In the genomic region with DNA sequence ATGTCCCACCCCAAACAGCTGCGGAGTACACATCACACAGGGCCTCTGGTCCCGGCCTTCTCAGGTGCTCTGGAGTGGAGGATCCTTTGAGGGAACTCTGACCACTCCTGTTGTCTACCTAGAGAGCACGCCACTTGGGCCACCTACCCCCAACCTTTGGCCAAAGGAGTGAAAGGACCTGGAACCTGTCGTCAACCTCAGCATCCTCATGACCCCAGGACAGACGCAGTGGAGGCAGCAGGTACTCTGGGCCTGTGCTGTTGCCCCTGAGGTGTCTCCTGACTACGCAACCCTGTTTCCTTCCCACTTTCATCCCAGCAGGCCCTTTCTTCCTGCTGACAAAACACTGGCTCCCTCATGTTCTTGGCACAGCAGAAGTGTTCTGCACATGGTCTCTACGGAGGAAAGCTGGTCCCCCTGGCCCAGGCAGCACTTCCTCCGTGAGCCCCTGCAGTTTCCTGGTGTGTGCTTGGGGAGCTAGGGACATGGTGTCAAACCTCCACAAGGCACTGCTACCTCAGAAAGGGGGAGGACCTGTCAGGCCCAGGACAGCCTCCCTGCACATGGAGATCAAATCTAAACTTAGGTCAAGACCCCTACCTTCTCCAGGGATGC, we compare ENCODE assay signal across 1 cellular context.
TF ChIP-seq lines count a peak whose summit lies in the region.

No MANE protein-coding gene starts in this region.

TF ChIP-seq in HepG2, 621 proteins besides CTCF, POLR2A, EP300 and RAD21:
- TF ChIP-seq, protein P1, sequence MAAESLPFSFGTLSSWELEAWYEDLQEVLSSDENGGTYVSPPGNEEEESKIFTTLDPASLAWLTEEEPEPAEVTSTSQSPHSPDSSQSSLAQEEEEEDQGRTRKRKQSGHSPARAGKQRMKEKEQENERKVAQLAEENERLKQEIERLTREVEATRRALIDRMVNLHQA (CRISPR knock-in tag; IDR thresholded peaks at IDR 0.05), result no peak
- TF ChIP-seq ZSCAN21 (CRISPR knock-in tag; IDR thresholded peaks at IDR 0.05; ENCODE audit: borderline replicate concordance) (0 out of 2 replicates have a peak, but pooled peaks have one; percentile 32), RBM22 (optimal IDR thresholded peaks at IDR 0.05; ENCODE audit: low read length) (peak; percentile 45), SUZ12 (IDR thresholded peaks at IDR 0.05; ENCODE audit: low read depth, low read length) (no peak), SMAD1 (CRISPR knock-in tag; IDR thresholded peaks at IDR 0.05; ENCODE audit: borderline replicate concordance, low read depth) (no peak), ZNF430 (CRISPR knock-in tag; IDR thresholded peaks at IDR 0.05) (no peak), FOXK1 (CRISPR knock-in tag; IDR thresholded peaks at IDR 0.05; ENCODE audit: borderline replicate concordance, low read depth) (no peak), SP4 (CRISPR knock-in tag; IDR thresholded peaks at IDR 0.05) (no peak), ZBTB1 (CRISPR knock-in tag; IDR thresholded peaks at IDR 0.05; ENCODE audit: borderline replicate concordance) (no peak), MED1 (CRISPR knock-in tag; IDR thresholded peaks at IDR 0.05) (0 out of 2 replicates have a peak, but pooled peaks have one; percentile 20), PAF1 (CRISPR knock-in tag; IDR thresholded peaks at IDR 0.05) (0 out of 2 replicates have a peak, but pooled peaks have one; percentile 56), SSRP1 (CRISPR knock-in tag; IDR thresholded peaks at IDR 0.05) (no peak), XRCC5 (optimal IDR thresholded peaks at IDR 0.05; ENCODE audit: low read length) (no peak), ZKSCAN8 (CRISPR knock-in tag; IDR thresholded peaks at IDR 0.05; ENCODE audit: borderline replicate concordance) (no peak), KDM2A (CRISPR knock-in tag; IDR thresholded peaks at IDR 0.05; ENCODE audit: borderline replicate concordance, low read depth) (peak; percentile 32; the same call in 1 of the 2 replicates), AGO2 (optimal IDR thresholded peaks at IDR 0.05; ENCODE audit: low read depth, low read length) (peak; percentile 85), ZNF737 (CRISPR knock-in tag; IDR thresholded peaks at IDR 0.05; ENCODE audit: borderline replicate concordance) (no peak)
- TF ChIP-seq, protein P2, sequence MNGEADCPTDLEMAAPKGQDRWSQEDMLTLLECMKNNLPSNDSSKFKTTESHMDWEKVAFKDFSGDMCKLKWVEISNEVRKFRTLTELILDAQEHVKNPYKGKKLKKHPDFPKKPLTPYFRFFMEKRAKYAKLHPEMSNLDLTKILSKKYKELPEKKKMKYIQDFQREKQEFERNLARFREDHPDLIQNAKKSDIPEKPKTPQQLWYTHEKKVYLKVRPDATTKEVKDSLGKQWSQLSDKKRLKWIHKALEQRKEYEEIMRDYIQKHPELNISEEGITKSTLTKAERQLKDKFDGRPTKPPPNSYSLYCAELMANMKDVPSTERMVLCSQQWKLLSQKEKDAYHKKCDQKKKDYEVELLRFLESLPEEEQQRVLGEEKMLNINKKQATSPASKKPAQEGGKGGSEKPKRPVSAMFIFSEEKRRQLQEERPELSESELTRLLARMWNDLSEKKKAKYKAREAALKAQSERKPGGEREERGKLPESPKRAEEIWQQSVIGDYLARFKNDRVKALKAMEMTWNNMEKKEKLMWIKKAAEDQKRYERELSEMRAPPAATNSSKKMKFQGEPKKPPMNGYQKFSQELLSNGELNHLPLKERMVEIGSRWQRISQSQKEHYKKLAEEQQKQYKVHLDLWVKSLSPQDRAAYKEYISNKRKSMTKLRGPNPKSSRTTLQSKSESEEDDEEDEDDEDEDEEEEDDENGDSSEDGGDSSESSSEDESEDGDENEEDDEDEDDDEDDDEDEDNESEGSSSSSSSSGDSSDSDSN (CRISPR knock-in tag; IDR thresholded peaks at IDR 0.05), result 0 out of 2 replicates have a peak, but pooled peaks have one; percentile 0
- TF ChIP-seq, protein P3, sequence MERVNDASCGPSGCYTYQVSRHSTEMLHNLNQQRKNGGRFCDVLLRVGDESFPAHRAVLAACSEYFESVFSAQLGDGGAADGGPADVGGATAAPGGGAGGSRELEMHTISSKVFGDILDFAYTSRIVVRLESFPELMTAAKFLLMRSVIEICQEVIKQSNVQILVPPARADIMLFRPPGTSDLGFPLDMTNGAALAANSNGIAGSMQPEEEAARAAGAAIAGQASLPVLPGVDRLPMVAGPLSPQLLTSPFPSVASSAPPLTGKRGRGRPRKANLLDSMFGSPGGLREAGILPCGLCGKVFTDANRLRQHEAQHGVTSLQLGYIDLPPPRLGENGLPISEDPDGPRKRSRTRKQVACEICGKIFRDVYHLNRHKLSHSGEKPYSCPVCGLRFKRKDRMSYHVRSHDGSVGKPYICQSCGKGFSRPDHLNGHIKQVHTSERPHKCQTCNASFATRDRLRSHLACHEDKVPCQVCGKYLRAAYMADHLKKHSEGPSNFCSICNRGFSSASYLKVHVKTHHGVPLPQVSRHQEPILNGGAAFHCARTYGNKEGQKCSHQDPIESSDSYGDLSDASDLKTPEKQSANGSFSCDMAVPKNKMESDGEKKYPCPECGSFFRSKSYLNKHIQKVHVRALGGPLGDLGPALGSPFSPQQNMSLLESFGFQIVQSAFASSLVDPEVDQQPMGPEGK (CRISPR knock-in tag; IDR thresholded peaks at IDR 0.05), result no peak
- TF ChIP-seq, protein P4, sequence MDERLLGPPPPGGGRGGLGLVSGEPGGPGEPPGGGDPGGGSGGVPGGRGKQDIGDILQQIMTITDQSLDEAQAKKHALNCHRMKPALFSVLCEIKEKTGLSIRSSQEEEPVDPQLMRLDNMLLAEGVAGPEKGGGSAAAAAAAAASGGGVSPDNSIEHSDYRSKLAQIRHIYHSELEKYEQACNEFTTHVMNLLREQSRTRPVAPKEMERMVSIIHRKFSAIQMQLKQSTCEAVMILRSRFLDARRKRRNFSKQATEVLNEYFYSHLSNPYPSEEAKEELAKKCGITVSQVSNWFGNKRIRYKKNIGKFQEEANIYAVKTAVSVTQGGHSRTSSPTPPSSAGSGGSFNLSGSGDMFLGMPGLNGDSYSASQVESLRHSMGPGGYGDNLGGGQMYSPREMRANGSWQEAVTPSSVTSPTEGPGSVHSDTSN (CRISPR knock-in tag; IDR thresholded peaks at IDR 0.05), result no peak
- TF ChIP-seq, protein P5, sequence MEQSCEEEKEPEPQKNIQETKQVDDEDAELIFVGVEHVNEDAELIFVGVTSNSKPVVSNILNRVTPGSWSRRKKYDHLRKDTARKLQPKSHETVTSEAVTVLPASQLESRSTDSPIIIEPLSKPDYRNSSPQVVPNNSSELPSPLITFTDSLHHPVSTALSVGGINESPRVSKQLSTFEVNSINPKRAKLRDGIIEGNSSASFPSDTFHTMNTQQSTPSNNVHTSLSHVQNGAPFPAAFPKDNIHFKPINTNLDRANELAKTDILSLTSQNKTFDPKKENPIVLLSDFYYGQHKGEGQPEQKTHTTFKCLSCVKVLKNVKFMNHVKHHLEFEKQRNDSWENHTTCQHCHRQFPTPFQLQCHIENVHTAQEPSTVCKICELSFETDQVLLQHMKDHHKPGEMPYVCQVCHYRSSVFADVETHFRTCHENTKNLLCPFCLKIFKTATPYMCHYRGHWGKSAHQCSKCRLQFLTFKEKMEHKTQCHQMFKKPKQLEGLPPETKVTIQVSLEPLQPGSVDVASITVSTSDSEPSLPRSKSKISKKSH (CRISPR knock-in tag; IDR thresholded peaks at IDR 0.05; ENCODE audit: borderline replicate concordance), result no peak
- TF ChIP-seq, protein P6, sequence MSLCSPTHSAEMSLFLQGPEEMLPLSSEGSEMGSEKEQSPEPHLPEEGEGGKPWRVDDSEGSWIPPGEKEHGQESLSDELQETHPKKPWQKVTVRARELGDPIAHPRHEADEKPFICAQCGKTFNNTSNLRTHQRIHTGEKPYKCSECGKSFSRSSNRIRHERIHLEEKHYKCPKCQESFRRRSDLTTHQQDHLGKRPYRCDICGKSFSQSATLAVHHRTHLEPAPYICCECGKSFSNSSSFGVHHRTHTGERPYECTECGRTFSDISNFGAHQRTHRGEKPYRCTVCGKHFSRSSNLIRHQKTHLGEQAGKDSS (CRISPR knock-in tag; IDR thresholded peaks at IDR 0.05; ENCODE audit: borderline replicate concordance, low read depth), result no peak
- TF ChIP-seq, protein P7, sequence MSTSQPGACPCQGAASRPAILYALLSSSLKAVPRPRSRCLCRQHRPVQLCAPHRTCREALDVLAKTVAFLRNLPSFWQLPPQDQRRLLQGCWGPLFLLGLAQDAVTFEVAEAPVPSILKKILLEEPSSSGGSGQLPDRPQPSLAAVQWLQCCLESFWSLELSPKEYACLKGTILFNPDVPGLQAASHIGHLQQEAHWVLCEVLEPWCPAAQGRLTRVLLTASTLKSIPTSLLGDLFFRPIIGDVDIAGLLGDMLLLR (CRISPR knock-in tag; IDR thresholded peaks at IDR 0.05), result 0 out of 2 replicates have a peak, but pooled peaks have one; percentile 26
- TF ChIP-seq, protein P8, sequence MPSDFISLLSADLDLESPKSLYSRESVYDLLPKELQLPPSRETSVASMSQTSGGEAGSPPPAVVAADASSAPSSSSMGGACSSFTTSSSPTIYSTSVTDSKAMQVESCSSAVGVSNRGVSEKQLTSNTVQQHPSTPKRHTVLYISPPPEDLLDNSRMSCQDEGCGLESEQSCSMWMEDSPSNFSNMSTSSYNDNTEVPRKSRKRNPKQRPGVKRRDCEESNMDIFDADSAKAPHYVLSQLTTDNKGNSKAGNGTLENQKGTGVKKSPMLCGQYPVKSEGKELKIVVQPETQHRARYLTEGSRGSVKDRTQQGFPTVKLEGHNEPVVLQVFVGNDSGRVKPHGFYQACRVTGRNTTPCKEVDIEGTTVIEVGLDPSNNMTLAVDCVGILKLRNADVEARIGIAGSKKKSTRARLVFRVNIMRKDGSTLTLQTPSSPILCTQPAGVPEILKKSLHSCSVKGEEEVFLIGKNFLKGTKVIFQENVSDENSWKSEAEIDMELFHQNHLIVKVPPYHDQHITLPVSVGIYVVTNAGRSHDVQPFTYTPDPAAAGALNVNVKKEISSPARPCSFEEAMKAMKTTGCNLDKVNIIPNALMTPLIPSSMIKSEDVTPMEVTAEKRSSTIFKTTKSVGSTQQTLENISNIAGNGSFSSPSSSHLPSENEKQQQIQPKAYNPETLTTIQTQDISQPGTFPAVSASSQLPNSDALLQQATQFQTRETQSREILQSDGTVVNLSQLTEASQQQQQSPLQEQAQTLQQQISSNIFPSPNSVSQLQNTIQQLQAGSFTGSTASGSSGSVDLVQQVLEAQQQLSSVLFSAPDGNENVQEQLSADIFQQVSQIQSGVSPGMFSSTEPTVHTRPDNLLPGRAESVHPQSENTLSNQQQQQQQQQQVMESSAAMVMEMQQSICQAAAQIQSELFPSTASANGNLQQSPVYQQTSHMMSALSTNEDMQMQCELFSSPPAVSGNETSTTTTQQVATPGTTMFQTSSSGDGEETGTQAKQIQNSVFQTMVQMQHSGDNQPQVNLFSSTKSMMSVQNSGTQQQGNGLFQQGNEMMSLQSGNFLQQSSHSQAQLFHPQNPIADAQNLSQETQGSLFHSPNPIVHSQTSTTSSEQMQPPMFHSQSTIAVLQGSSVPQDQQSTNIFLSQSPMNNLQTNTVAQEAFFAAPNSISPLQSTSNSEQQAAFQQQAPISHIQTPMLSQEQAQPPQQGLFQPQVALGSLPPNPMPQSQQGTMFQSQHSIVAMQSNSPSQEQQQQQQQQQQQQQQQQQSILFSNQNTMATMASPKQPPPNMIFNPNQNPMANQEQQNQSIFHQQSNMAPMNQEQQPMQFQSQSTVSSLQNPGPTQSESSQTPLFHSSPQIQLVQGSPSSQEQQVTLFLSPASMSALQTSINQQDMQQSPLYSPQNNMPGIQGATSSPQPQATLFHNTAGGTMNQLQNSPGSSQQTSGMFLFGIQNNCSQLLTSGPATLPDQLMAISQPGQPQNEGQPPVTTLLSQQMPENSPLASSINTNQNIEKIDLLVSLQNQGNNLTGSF (CRISPR knock-in tag; IDR thresholded peaks at IDR 0.05), result no peak
